Comparison of ENCODE assay signal across 23 cellular contexts in the genomic region with DNA sequence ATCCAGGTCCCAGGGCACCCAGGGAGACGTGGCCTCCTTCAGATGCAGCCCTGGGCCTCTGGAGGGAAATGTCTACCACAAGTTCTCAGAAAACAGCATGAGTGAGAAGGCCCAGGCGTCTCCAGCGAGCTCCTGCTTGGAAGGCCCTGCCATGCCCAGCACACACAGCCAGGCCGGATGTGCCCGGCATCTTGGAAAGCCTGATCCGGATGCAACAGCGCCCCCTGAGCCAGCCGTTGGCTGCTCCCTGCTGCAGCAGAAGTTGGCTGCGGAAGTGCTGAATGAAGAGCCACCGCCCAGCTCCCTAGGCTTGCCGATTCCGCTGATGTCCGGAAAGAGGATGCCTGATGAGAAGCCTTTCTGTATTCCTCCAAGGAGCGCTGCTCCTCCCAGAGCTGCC. TPM values are rescaled to one million over a fixed set of nuclear protein-coding genes. Genes with fewer than 3 reads are reported as not detected.
"Had no signal": no experiment of that assay in that cellular context is flagged by ENCODE, and none has a peak within 500 bp of the region (broad histone marks: within the 10 kb centered on the region; RNA-seq: fewer than 3 reads in every experiment).

No MANE protein-coding gene starts in this region.

- H3K4me3 ChIP-seq: ascending aorta, breast epithelium, lower lobe of right lung, psoas muscle, spleen, upper lobe of left lung had no signal

- H3K9me3 ChIP-seq: ascending aorta, lower lobe of right lung, psoas muscle had no signal

- DNase-seq: activated CD4-positive, alpha-beta T cell treated with anti-CD3 and anti-CD28 coated beads, Interleukin-2, amount 50 U/mL, for 48 hours; activated naive CD4-positive, alpha-beta T cell treated with anti-CD3 and anti-CD28 coated beads, Interleukin-2, amount 10 ng/mL, durations not matched to agents 7 days and 5 days; activated T-cell treated with anti-CD3 and anti-CD28 coated beads, Interleukin-2, amount 50 U/mL, for 1 hour; cerebellar nuclear complex; effector memory CD8-positive, alpha-beta T cell; foreskin melanocyte; head of caudate nucleus; left colon; lower lobe of right lung; midbrain; psoas muscle; stimulated activated naive CD8-positive, alpha-beta T cell treated with anti-CD3 and anti-CD28 coated beads, Interleukin-15, amount 100 ng/mL, for 72 hours; T-helper 9 cell had no signal

- H3K27ac ChIP-seq: ascending aorta, breast epithelium, epithelial cell of prostate, lower lobe of right lung, psoas muscle, spleen, upper lobe of left lung had no signal

- H3K27me3 ChIP-seq: ascending aorta, breast epithelium, spleen, upper lobe of left lung had no signal

- H3K4me1 ChIP-seq: ascending aorta, breast epithelium, lower lobe of right lung, psoas muscle, spleen, upper lobe of left lung had no signal

- H3K36me3 ChIP-seq: ascending aorta, breast epithelium, lower lobe of right lung, spleen, upper lobe of left lung had no signal

RNA-seq across cellular contexts. Expression of a gene that starts 0.9 kb away (rescaled TPM):
- total RNA-seq: activated T-helper 2 cell treated with anti-CD3 and anti-CD28 coated beads, Interferon-gamma antibody, Interleukin-2, Interleukin-4, amounts not matched to agents 10 μg/mL and 5 μg/mL and 100 μg/mL, durations not matched to agents 14 hours and 24 hours and 36 hours; ascending aorta; breast epithelium; fibroblast of lung; myocyte; osteocyte; psoas muscle; sciatic nerve had no signal
- polyA plus RNA-seq: fibroblast of lung, psoas muscle, spleen had no signal
